8 cellular contexts compared by ENCODE assay signal in genomic region chr21:38913120-38913975, GRCh38.
A peak's percentile ranks its signal among the peaks of the same experiment; 100 is the strongest.
DNase-seq lines count a peak whose midpoint lies in the region; ATAC-seq lines count a peak whose summit lies in the region.

No MANE protein-coding gene starts in this region.

- DNase-seq in DMS 273 (lab: John Stamatoyannopoulos, UW; ENCODE audit: unreplicated experiment) (peak; percentile 63), DMS 273 treated with DMSO at 0.1 percent for 48 hours (lab: John Stamatoyannopoulos, UW) (no peak), RKO (ENCODE audit: low spot score) (peak; percentile 15), fibroblast of peridontal ligament (ENCODE audit: extremely low read depth) (peak; percentile 31), occipital lobe (lab: John Stamatoyannopoulos, UW) (peak; percentile 72)

- ATAC-seq in HG02759 (IDR thresholded peaks at IDR 0.05; ENCODE audit: unreplicated experiment) = no peak
- ATAC-seq in GM21381 (IDR thresholded peaks at IDR 0.05; ENCODE audit: unreplicated experiment) = no peak
- ATAC-seq in HG02970 (IDR thresholded peaks at IDR 0.05; ENCODE audit: low FRiP score, unreplicated experiment) = no peak
